ENCODE assay signal across 8 cellular contexts in genomic region chr1:113929750-113930498, GRCh38. TPM values are rescaled to one million over a fixed set of nuclear protein-coding genes. Genes with fewer than 3 reads are reported as not detected.
DNase-seq lines count a peak whose midpoint lies in the region; ATAC-seq and TF ChIP-seq lines count a peak whose summit lies in the region.

No MANE protein-coding gene starts in this region.

- no peaks in the 10 kb centered on the region for H3K27me3 ChIP-seq in ACC112 (ENCODE audit: insufficient read depth, low read length)
- H3K27me3 ChIP-seq in uterus, result no peaks in the 10 kb centered on the region

- peaks cover 9% of the 10 kb centered on the region for H3K4me1 ChIP-seq in ACC112 (ENCODE audit: control insufficient read depth, insufficient read depth, low read length, unreplicated experiment)
- H3K4me1 ChIP-seq in uterus, result peaks cover 0 to 5% of the 10 kb centered on the region in 2 donors

- no peaks in the 10 kb centered on the region for H3K9me3 ChIP-seq in uterus

- H3K27me3 Mint-ChIP-seq in activated naive CD4-positive, alpha-beta T cell treated with anti-CD3 and anti-CD28 coated beads, Interleukin-2, amount 10 ng/mL, durations not matched to agents 7 days and 5 days, result peaks cover 10% of the 10 kb centered on the region

- TF ChIP-seq CTCF in RWPE1 (conservative IDR thresholded peaks at IDR 0.05; ENCODE audit: low read depth) (peak; percentile 18), uterus (IDR thresholded peaks at IDR 0.05) (peak in 1 of 4 experiments; percentile 9)

- peaks cover 56% of the 10 kb centered on the region for H3K79me2 ChIP-seq in ACC112 (ENCODE audit: control insufficient read depth, insufficient read depth, low read length, unreplicated experiment)

- H3K4me3 ChIP-seq in ACC112 (ENCODE audit: low read depth, low read length), result peak overlapping the region; percentile 93
- peak overlapping the region; percentile 61 to 93 for H3K4me3 ChIP-seq in uterus

- CTCF ChIA-PET in RWPE1 (lab: Yijun Ruan, JAX), result interaction anchor here (0.6 to 2.8 kb wide), 5 partner anchors 21 to 1073 kb away, joined by 3 to 16 read pairs (median 3); partner anchors contain the start of genes AP4B1 and DCLRE1B
- CTCF ChIA-PET in activated naive CD4-positive, alpha-beta T cell treated with anti-CD3 and anti-CD28 coated beads, Interleukin-2, amount 10 ng/mL, durations not matched to agents 7 days and 5 days (lab: Charles Lee), result interaction anchor here (1.3 to 5.2 kb wide), 10 partner anchors 10 to 118 kb away, joined by 4 to 29 read pairs (median 11); partner anchors contain the start of genes AP4B1, DCLRE1B and RSBN1

- H3K9me3 Mint-ChIP-seq in activated naive CD4-positive, alpha-beta T cell treated with anti-CD3 and anti-CD28 coated beads, Interleukin-2, amount 10 ng/mL, durations not matched to agents 7 days and 5 days, result no peaks in the 10 kb centered on the region

- H3K36me3 Mint-ChIP-seq in activated naive CD4-positive, alpha-beta T cell treated with anti-CD3 and anti-CD28 coated beads, Interleukin-2, amount 10 ng/mL, durations not matched to agents 7 days and 5 days, result peaks cover 29% of the 10 kb centered on the region

- no peak overlapping the region for H2AFZ ChIP-seq in ACC112 (ENCODE audit: low read length, unreplicated experiment)

- H3K27ac Mint-ChIP-seq in activated naive CD4-positive, alpha-beta T cell treated with anti-CD3 and anti-CD28 coated beads, Interleukin-2, amount 10 ng/mL, durations not matched to agents 7 days and 5 days, result peak overlapping the region; percentile 95

- peak; percentile 32 for ATAC-seq in GM18517 (IDR thresholded peaks at IDR 0.05; ENCODE audit: unreplicated experiment)
- ATAC-seq in HG03045 (IDR thresholded peaks at IDR 0.05; ENCODE audit: unreplicated experiment), result peak; percentile 43
- peak; percentile 42 for ATAC-seq in Right ventricle myocardium inferior

- intact Hi-C loops in Right ventricle myocardium inferior (cut with DNase I) (loop anchor here (1.0 to 2.0 kb wide), 3 partner anchors 17 to 118 kb away; partner anchors contain the start of genes DCLRE1B and RSBN1), uterus (cut with DNase I; ENCODE audit: low total_unique reads) (no loop called here)

- no peak for TF ChIP-seq POLR2A in uterus (IDR thresholded peaks at IDR 0.05)

- H3K27ac ChIP-seq in ACC112 (ENCODE audit: low read depth, low read length), result peak overlapping the region; percentile 95
- peak overlapping the region; percentile 82 for H3K27ac ChIP-seq in RWPE1
- peak overlapping the region; percentile 88 to 90 for H3K27ac ChIP-seq in uterus

- H3K4me3 Mint-ChIP-seq in activated naive CD4-positive, alpha-beta T cell treated with anti-CD3 and anti-CD28 coated beads, Interleukin-2, amount 10 ng/mL, durations not matched to agents 7 days and 5 days, result peak overlapping the region; percentile 97

- POLR2A ChIA-PET in RWPE1 (lab: Yijun Ruan, JAX; ENCODE audit: low non-redundant PET), result interaction anchor here (0.7 to 3.7 kb wide), 2 partner anchors 17 to 26 kb away, joined by 3 to 19 read pairs; partner anchors contain the start of genes AP4B1 and DCLRE1B

- peaks cover 57% of the 10 kb centered on the region for H3K4me1 Mint-ChIP-seq in activated naive CD4-positive, alpha-beta T cell treated with anti-CD3 and anti-CD28 coated beads, Interleukin-2, amount 10 ng/mL, durations not matched to agents 7 days and 5 days

- DNase-seq in RWPE1 (ENCODE audit: low spot score), result peak; percentile 30
- DNase-seq in activated naive CD4-positive, alpha-beta T cell treated with anti-CD3 and anti-CD28 coated beads, Interleukin-2, amount 10 ng/mL, durations not matched to agents 7 days and 5 days, result peak; percentile 71
- DNase-seq in Right ventricle myocardium inferior (ENCODE audit: missing footprints), result peak; percentile 81
- peak; percentile 34 for DNase-seq in pons (ENCODE audit: low spot score)
- DNase-seq in uterus, result peak in 1 of 2 donors; percentile 20

- no peaks in the 10 kb centered on the region for H3K36me3 ChIP-seq in ACC112 (ENCODE audit: insufficient read depth, low read length)
- H3K36me3 ChIP-seq in uterus, result no peaks in the 10 kb centered on the region

RNA-seq across cellular contexts. Expression of gene HIPK1, which starts 0.8 kb away (rescaled TPM):
- total RNA-seq in Right ventricle myocardium inferior, result 50.3 TPM
- 10 to 100 TPM; 21.5 to 92.7 (median 39.7) TPM for total RNA-seq in uterus

RNA-seq across cellular contexts. Expression of gene DCLRE1B, which starts 24.8 kb away (rescaled TPM):
- total RNA-seq in Right ventricle myocardium inferior, result 2.4 TPM
- 1 to 10 TPM; 1.5 to 7.2 (median 3.9) TPM for total RNA-seq in uterus

RNA-seq across cellular contexts. Expression of gene AP4B1, which starts 25.3 kb away (rescaled TPM):
- total RNA-seq in Right ventricle myocardium inferior, result 12.2 TPM
- 10 to 100 TPM in 3 of 4 donors, 1 to 10 TPM in 1; 2.8 to 47.8 (median 18.5) TPM for total RNA-seq in uterus

RNA-seq across cellular contexts. Expression of gene BCL2L15, which starts 42.5 kb away (rescaled TPM):
- not detected for total RNA-seq in Right ventricle myocardium inferior
- total RNA-seq in uterus, result 1 to 10 TPM in 2 of 4 donors, not detected in 2; 1.4 to 3.1 TPM

RNA-seq across cellular contexts. Expression of gene OLFML3, which starts 49.4 kb away (rescaled TPM):
- 13.8 TPM for total RNA-seq in Right ventricle myocardium inferior
- total RNA-seq in uterus, result 100 to 1,000 TPM in 2 of 4 donors, 10 to 100 TPM in 2; 86.6 to 302 (median 122) TPM
